ENCODE assay signal across 8 cellular contexts in the genomic region with DNA sequence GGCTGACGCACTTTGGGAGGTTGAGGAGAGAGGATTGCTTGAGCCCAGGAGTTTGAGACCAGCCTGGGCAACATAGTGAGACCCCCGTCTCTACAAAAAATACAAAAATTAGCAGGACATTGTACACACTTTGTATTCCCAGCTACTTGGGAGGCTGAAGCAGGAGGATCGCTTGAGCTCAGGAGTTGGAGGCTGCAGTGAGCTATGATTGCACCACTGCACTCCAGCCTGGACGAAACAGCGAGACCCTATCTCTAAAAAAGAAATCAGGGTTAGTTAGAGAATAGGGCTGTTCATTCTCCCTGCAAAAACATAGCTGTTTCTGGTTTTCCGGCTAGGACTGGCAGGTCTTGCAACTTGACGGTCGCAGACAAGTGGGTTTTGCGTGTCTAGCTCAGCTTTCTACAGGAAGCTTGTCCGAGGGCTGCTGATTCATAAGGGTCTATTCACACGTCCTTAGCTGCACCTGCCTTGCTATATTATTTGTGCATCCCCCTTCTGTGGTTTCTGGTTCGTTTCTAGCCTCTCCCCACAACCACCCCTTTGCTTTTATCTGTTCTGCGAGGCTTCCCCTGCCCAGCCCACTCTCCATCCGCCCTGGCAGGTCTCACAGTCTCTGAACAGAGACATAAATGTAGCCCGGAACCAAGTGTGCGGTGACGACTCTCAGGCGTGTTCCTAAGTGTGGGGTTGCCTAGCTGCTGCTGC. TPM values are rescaled to one million over a fixed set of nuclear protein-coding genes. Genes with fewer than 3 reads are reported as not detected.
DNase-seq lines count a peak whose midpoint lies in the region; ATAC-seq and TF ChIP-seq lines count a peak whose summit lies in the region.

No MANE protein-coding gene starts in this region.

- H3K4me3 Mint-ChIP-seq in chondrocyte (ENCODE audit: unreplicated experiment) = no peak overlapping the region

- H3K27ac Mint-ChIP-seq in chondrocyte (ENCODE audit: unreplicated experiment) = no peak overlapping the region

- H3K4me1 ChIP-seq in OCI-LY7 (ENCODE audit: insufficient read depth, low read length, poor library complexity, severe bottlenecking) = peaks cover 14% of the 10 kb centered on the region
- no peaks in the 10 kb centered on the region for H3K4me1 ChIP-seq in prostate gland (replicated peaks)

- no peak overlapping the region for H3K27ac ChIP-seq in OCI-LY7 (ENCODE audit: low read depth, low read length, poor library complexity, severe bottlenecking)
- no peak overlapping the region for H3K27ac ChIP-seq in prostate gland

- TF ChIP-seq CTCF in OCI-LY7 (conservative IDR thresholded peaks at IDR 0.05; ENCODE audit: low read length) (no peak), chondrocyte (IDR thresholded peaks at IDR 0.05) (no peak), prostate gland (IDR thresholded peaks at IDR 0.05) (no peak)

- POLR2A ChIA-PET in OCI-LY7 (lab: Charles Lee) = interaction anchor here (1.3 to 5.6 kb wide), 3 partner anchors 9 to 53 kb away, joined by 3 to 36 read pairs (median 4); no protein-coding TSS in a partner anchor

- H3K79me2 ChIP-seq in OCI-LY7 (ENCODE audit: insufficient read depth, low read depth, low read length) = no peaks in the 10 kb centered on the region

- intact Hi-C loops in OCI-LY7 (cut with micrococcal nuclease; ENCODE audit: unreplicated experiment) (no loop called here), prostate gland (cut with DNase I) (no loop called here)

- H3K4me3 ChIP-seq in OCI-LY7 (ENCODE audit: low read depth, low read length, poor library complexity, severe bottlenecking) = no peak overlapping the region
- H3K4me3 ChIP-seq in prostate gland = no peak overlapping the region

- peak overlapping the region; percentile 62 for H2AFZ ChIP-seq in OCI-LY7 (ENCODE audit: low read length)

- TF ChIP-seq POLR2A in prostate gland (IDR thresholded peaks at IDR 0.05) = no peak

- no peaks in the 10 kb centered on the region for H3K9me2 ChIP-seq in OCI-LY7 (ENCODE audit: insufficient read depth, low read length)

- no TSS peak for BruUV-seq in OCI-LY7 (replicated peaks; lab: Mats Ljungman, UMichigan)

- whole genome bisulfite sequencing in prostate gland = 50% methylated on average over 18 of the region's 18 CpGs

- H3K4me2 ChIP-seq in OCI-LY7 (ENCODE audit: low read length) = peak overlapping the region; percentile 47

- peaks cover 2% of the 10 kb centered on the region for H3K36me3 Mint-ChIP-seq in chondrocyte (ENCODE audit: low read depth)

- H3K9me3 ChIP-seq in OCI-LY7 (ENCODE audit: low read length) (no peaks in the 10 kb centered on the region), prostate gland (no peaks in the 10 kb centered on the region)

- CTCF ChIA-PET in OCI-LY7 (lab: Charles Lee; ENCODE audit: unreplicated experiment) = interaction anchor here (0.5 to 1.4 kb wide), 4 partner anchors 8 to 85 kb away, joined by 3 to 6 read pairs (median 3); no protein-coding TSS in a partner anchor

- no peaks in the 10 kb centered on the region for H3K27me3 ChIP-seq in prostate gland (replicated peaks; ENCODE audit: insufficient read depth)

- H3K9me3 Mint-ChIP-seq in chondrocyte (ENCODE audit: low read depth) = no peaks in the 10 kb centered on the region

- no peaks in the 10 kb centered on the region for H3K36me3 ChIP-seq in OCI-LY7 (ENCODE audit: insufficient read depth, low read length)
- H3K36me3 ChIP-seq in prostate gland = no peaks in the 10 kb centered on the region

- no peaks in the 10 kb centered on the region for H3K27me3 Mint-ChIP-seq in chondrocyte (ENCODE audit: low read depth)

- peak; percentile 96 for ATAC-seq in GM18909 (IDR thresholded peaks at IDR 0.05; ENCODE audit: poor library complexity, unreplicated experiment)
- ATAC-seq in HG02973 (IDR thresholded peaks at IDR 0.05; ENCODE audit: unreplicated experiment) = peak; percentile 95

- DNase-seq in OCI-LY7 (ENCODE audit: low spot score) (peak; percentile 68), chondrocyte (ENCODE audit: low spot score) (no peak), prostate gland (ENCODE audit: low spot score) (no peak), NCI-H2227 treated with DMSO at 0.1 percent for 48 hours (lab: John Stamatoyannopoulos, UW) (no peak)
- peak; percentile 54 for DNase-seq in activated naive CD4-positive, alpha-beta T cell treated with Interleukin-2 at 50 U/mL for 16 hours
- DNase-seq in stimulated activated naive CD4-positive, alpha-beta T cell treated with Interleukin-2 at 50 U/mL for 16 hours (lab: John Stamatoyannopoulos, UW) = peak; percentile 51

- no peaks in the 10 kb centered on the region for H3K4me1 Mint-ChIP-seq in chondrocyte (ENCODE audit: low read depth)

- H4K20me1 ChIP-seq in OCI-LY7 (ENCODE audit: insufficient read depth, low read length) = no peaks in the 10 kb centered on the region

RNA-seq across cellular contexts. Expression of a gene that starts 10.7 kb away (rescaled TPM):
- 1.4 and 1.7 TPM in 2 replicates for total RNA-seq in OCI-LY7 (2014; rRNA removed; shearing (Covaris generic))
- total RNA-seq in OCI-LY7 (2022) (2.7 and 2.9 TPM in 2 replicates), chondrocyte (9.1 to 11.1 TPM (median 9.6 TPM) in 3 replicates), prostate gland (under 1 TPM in 1 of 2 donors, not detected in 1; 0.62 TPM)

Comparison
In these comparisons a context has a peak if more than half of its experiments do, and no peak if none do; other contexts are left out.
1. DNase-seq: peak in OCI-LY7 (single experiment), activated naive CD4-positive, alpha-beta T cell treated with Interleukin-2 at 50 U/mL for 16 hours (single experiment) and stimulated activated naive CD4-positive, alpha-beta T cell treated with Interleukin-2 at 50 U/mL for 16 hours (single experiment); none in chondrocyte (single experiment), prostate gland (single experiment) and NCI-H2227 treated with DMSO at 0.1 percent for 48 hours (single experiment).